In the genomic region with DNA sequence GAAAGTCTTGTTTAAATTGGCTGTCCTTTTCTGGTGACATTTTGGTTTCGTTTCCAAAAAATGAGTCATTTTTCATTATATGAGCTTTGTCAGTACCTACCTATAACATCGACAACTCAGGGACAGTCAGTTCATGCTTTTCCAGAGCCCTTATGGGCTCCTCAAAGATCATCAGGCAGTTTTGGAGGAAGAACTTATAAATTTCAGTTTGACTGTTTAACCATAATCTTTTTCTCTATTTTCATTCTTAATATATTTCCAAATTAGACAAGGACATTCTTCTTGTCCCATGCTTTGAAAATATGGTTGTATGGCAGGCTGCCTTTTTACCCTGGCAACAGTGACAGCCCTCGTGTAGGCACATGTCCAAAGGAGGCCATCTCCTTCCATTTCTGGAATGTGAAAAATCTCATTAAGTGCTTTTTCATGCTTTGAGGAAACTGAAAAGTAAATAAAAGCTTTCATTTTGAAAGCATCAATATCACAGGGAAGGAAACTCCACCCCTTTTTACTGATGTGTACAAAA, we compare ENCODE assay signal across 8 cellular contexts. TPM values are rescaled to one million over a fixed set of nuclear protein-coding genes. Genes with fewer than 3 reads are reported as not detected.
DNase-seq lines count a peak whose midpoint lies in the region; ATAC-seq and TF ChIP-seq lines count a peak whose summit lies in the region.

No MANE protein-coding gene starts in this region.

- H3K36me3 Mint-ChIP-seq in T-helper 17 cell (ENCODE audit: low read depth): no peaks in the 10 kb centered on the region

- ATAC-seq in heart left ventricle: no peak
- no peak for ATAC-seq in Right ventricle myocardium superior (ENCODE audit: poor library complexity)
- peak; percentile 42 for ATAC-seq in HG03025 (IDR thresholded peaks at IDR 0.05; ENCODE audit: low FRiP score, unreplicated experiment)
- ATAC-seq in T-helper 17 cell: no peak
- ATAC-seq in upper lobe of left lung (ENCODE audit: low FRiP score in 2 of 2): no peak
- ATAC-seq in left ventricle myocardium superior: no peak

- H3K9me3 ChIP-seq in heart left ventricle (peaks cover 0 to 5% (median 0%) of the 10 kb centered on the region in 12 donors), T-helper 17 cell (ENCODE audit: control insufficient read depth, low read length, poor library complexity, severe bottlenecking) (no peaks in the 10 kb centered on the region), upper lobe of left lung (no peaks in the 10 kb centered on the region)

- H3K4me1 ChIP-seq in heart left ventricle (peaks cover under 1 to 69% (median 22%) of the 10 kb centered on the region in 12 donors), upper lobe of left lung (peaks cover 50 to 59% (median 58%) of the 10 kb centered on the region in 4 donors)

- H3K27me3 Mint-ChIP-seq in T-helper 17 cell: no peaks in the 10 kb centered on the region

- intact Hi-C loops in heart left ventricle (cut with DNase I) (loop anchor here in 2 of 10 donors (5.0 to 10.0 kb wide), 4 partner anchors 54 to 86 kb away; no protein-coding TSS in a partner anchor), Right ventricle myocardium superior (cut with DNase I) (no loop called here), left ventricle myocardium superior (cut with micrococcal nuclease) (no loop called here)

- peak in 1 of 4 donors; percentile 14 for TF ChIP-seq EP300 in upper lobe of left lung (IDR thresholded peaks at IDR 0.05)

- H3K27me3 ChIP-seq in heart left ventricle: no peaks in the 10 kb centered on the region
- no peaks in the 10 kb centered on the region for H3K27me3 ChIP-seq in upper lobe of left lung

- H3K4me3 Mint-ChIP-seq in T-helper 17 cell: peak overlapping the region; percentile 60

- DNase-seq in heart left ventricle (no peak), Right ventricle myocardium superior (no peak), T-helper 17 cell (no peak), foreskin melanocyte (peak; percentile 75), upper lobe of left lung (no peak), SK-N-DZ (ENCODE audit: low spot score) (no peak), left ventricle myocardium superior (no peak)

- WGBS in heart left ventricle, 4 donors: 34 to 43% (median 34%) methylated on average over 3 of the region's 3 CpGs
- WGBS in upper lobe of left lung, 2 donors: 16 to 25% methylated on average over 3 of the region's 3 CpGs

- H3K36me3 ChIP-seq in heart left ventricle (no peaks in the 10 kb centered on the region), upper lobe of left lung (no peaks in the 10 kb centered on the region)

- TF ChIP-seq POLR2A in heart left ventricle (IDR thresholded peaks at IDR 0.05): no peak
- TF ChIP-seq POLR2A in upper lobe of left lung (IDR thresholded peaks at IDR 0.05): no peak

- TF ChIP-seq CTCF in heart left ventricle (IDR thresholded peaks at IDR 0.05) (no peak), upper lobe of left lung (IDR thresholded peaks at IDR 0.05) (no peak)

- peaks cover 17% of the 10 kb centered on the region for H3K4me1 Mint-ChIP-seq in T-helper 17 cell

- peak overlapping the region; percentile 86 for H3K27ac Mint-ChIP-seq in T-helper 17 cell

- H3K4me3 ChIP-seq in heart left ventricle (peak overlapping the region in 4 of 12 donors; percentile 1 to 15 (median 7)), upper lobe of left lung (peak overlapping the region in 1 of 4 donors; percentile 1)

- H3K27ac ChIP-seq in heart left ventricle: peak overlapping the region in 10 of 12 donors; percentile 1 to 80 (median 58)
- H3K27ac ChIP-seq in upper lobe of left lung: peak overlapping the region; percentile 69 to 84 (median 78)

RNA-seq across cellular contexts. Expression of gene PROC, which starts 7.3 kb away (rescaled TPM):
- total RNA-seq in heart left ventricle (not detected), Right ventricle myocardium superior (not detected), T-helper 17 cell (not detected), upper lobe of left lung (under 1 TPM in 4 of 6 donors, not detected in 2; 0.55 to 0.79 (median 0.62) TPM), left ventricle myocardium superior (not detected)
- polyA plus RNA-seq in heart left ventricle: not detected
- polyA plus RNA-seq in SK-N-DZ (2014; cell fraction: cytosol; rRNA removed): 0.07 and 0.19 TPM in 2 replicates
- 0.86 TPM in 1 of 2 replicates, not detected in the other for polyA plus RNA-seq in SK-N-DZ (2014; cell fraction: nucleus; rRNA removed)

RNA-seq across cellular contexts. Expression of gene MAP3K2, which starts 23.2 kb away (rescaled TPM):
- 10 to 100 TPM; 19.1 to 37.6 (median 26.1) TPM for total RNA-seq in heart left ventricle
- polyA plus RNA-seq in heart left ventricle: 1 to 10 TPM; 4.0 to 7.5 TPM
- total RNA-seq in Right ventricle myocardium superior: 22.5 TPM
- total RNA-seq in T-helper 17 cell: 100 to 1,000 TPM in 1 of 2 donors, 10 to 100 TPM in 1; 91.0 to 100 TPM
- 10 to 100 TPM; 43.0 to 79.2 (median 66.9) TPM for total RNA-seq in upper lobe of left lung
- polyA plus RNA-seq in SK-N-DZ (2014; cell fraction: cytosol; rRNA removed): 9.0 and 12.2 TPM in 2 replicates
- 19.9 and 27.0 TPM in 2 replicates for polyA plus RNA-seq in SK-N-DZ (2014; cell fraction: nucleus; rRNA removed)
- total RNA-seq in left ventricle myocardium superior: 24.9 TPM
